In genomic region chr6:85364354-85364753, GRCh38 we compare ENCODE assay signal across 11 cellular contexts.
DNase-seq lines count a peak whose midpoint lies in the region; ATAC-seq, FAIRE-seq and TF ChIP-seq lines count a peak whose summit lies in the region.
"Had no signal": no experiment of that assay in that cellular context is flagged by ENCODE, and none has a peak within 500 bp of the region (broad histone marks: within the 10 kb centered on the region; RNA-seq: fewer than 3 reads in every experiment).

No MANE protein-coding gene starts in this region.

- peak; percentile 13 for DNase-seq in activated CD4-positive, alpha-beta memory T cell treated with anti-CD3 and anti-CD28 coated beads for 36 hours
- no peak for DNase-seq in activated CD4-positive, alpha-beta memory T cell treated with anti-CD3 and anti-CD28 coated beads, Interleukin-2, amount 10 ng/mL, durations not matched to agents 7 days and 5 days
- DNase-seq in amniotic epithelial cell (ENCODE audit: low read depth) (peak; percentile 8), posterior cingulate gyrus (no peak), small intestine (no peak), CD14-positive monocyte (ENCODE audit: low spot score) (no peak)
- no peak for DNase-seq in stimulated activated effector memory CD8-positive, alpha-beta T cell treated with anti-CD3 and anti-CD28 coated beads, Interleukin-12 subunit alpha, Interleukin-12 subunit beta, amount 100 ng/mL, for 72 hours (ENCODE audit: low spot score in 2 of 2)
- DNase-seq: activated CD8-positive, alpha-beta memory T cell treated with anti-CD3 and anti-CD28 coated beads for 24 hours; colonic mucosa had no signal

- H3K27ac Mint-ChIP-seq in activated CD4-positive, alpha-beta memory T cell treated with anti-CD3 and anti-CD28 coated beads for 36 hours, result no peak overlapping the region
- no peak overlapping the region for H3K27ac Mint-ChIP-seq in activated CD4-positive, alpha-beta memory T cell treated with anti-CD3 and anti-CD28 coated beads, Interleukin-2, amount 10 ng/mL, durations not matched to agents 7 days and 5 days
- H3K27ac Mint-ChIP-seq in stimulated activated effector memory CD8-positive, alpha-beta T cell treated with anti-CD3 and anti-CD28 coated beads, Interleukin-12 subunit alpha, Interleukin-12 subunit beta, amount 100 ng/mL, for 72 hours, result no peak overlapping the region
- no peak overlapping the region for H3K27ac Mint-ChIP-seq in CD14-positive monocyte

- H3K36me3 Mint-ChIP-seq in activated CD4-positive, alpha-beta memory T cell treated with anti-CD3 and anti-CD28 coated beads for 36 hours, result no peaks in the 10 kb centered on the region
- H3K36me3 Mint-ChIP-seq in activated CD4-positive, alpha-beta memory T cell treated with anti-CD3 and anti-CD28 coated beads, Interleukin-2, amount 10 ng/mL, durations not matched to agents 7 days and 5 days (ENCODE audit: low read depth), result no peaks in the 10 kb centered on the region
- no peaks in the 10 kb centered on the region for H3K36me3 Mint-ChIP-seq in stimulated activated effector memory CD8-positive, alpha-beta T cell treated with anti-CD3 and anti-CD28 coated beads, Interleukin-12 subunit alpha, Interleukin-12 subunit beta, amount 100 ng/mL, for 72 hours
- no peaks in the 10 kb centered on the region for H3K36me3 Mint-ChIP-seq in CD14-positive monocyte

- no peak for FAIRE-seq in small intestine (lab: Jason Lieb, UNC)
- FAIRE-seq: islet of Langerhans had no signal

- no peaks in the 10 kb centered on the region for H3K36me3 ChIP-seq in small intestine (ENCODE audit: control insufficient read depth in 2 of 2, insufficient read depth in 2 of 2, low read length in 2 of 2)
- H3K36me3 ChIP-seq: colonic mucosa had no signal

- no peak for TF ChIP-seq CTCF in CD14-positive monocyte (IDR thresholded peaks at IDR 0.05)

- H3K4me1 Mint-ChIP-seq in activated CD4-positive, alpha-beta memory T cell treated with anti-CD3 and anti-CD28 coated beads for 36 hours (ENCODE audit: low read depth), result peaks cover 5% of the 10 kb centered on the region
- no peaks in the 10 kb centered on the region for H3K4me1 Mint-ChIP-seq in activated CD4-positive, alpha-beta memory T cell treated with anti-CD3 and anti-CD28 coated beads, Interleukin-2, amount 10 ng/mL, durations not matched to agents 7 days and 5 days
- peaks cover 14% of the 10 kb centered on the region for H3K4me1 Mint-ChIP-seq in stimulated activated effector memory CD8-positive, alpha-beta T cell treated with anti-CD3 and anti-CD28 coated beads, Interleukin-12 subunit alpha, Interleukin-12 subunit beta, amount 100 ng/mL, for 72 hours
- no peaks in the 10 kb centered on the region for H3K4me1 Mint-ChIP-seq in CD14-positive monocyte

- H3K27me3 ChIP-seq in small intestine (ENCODE audit: control insufficient read depth in 2 of 2, insufficient read depth in 2 of 2, low read length in 2 of 2), result no peaks in the 10 kb centered on the region
- H3K27me3 ChIP-seq: colonic mucosa had no signal

- CTCF ChIA-PET in activated CD4-positive, alpha-beta memory T cell treated with anti-CD3 and anti-CD28 coated beads for 36 hours (lab: Charles Lee), result no interaction called here
- CTCF ChIA-PET in activated CD4-positive, alpha-beta memory T cell treated with anti-CD3 and anti-CD28 coated beads, Interleukin-2, amount 10 ng/mL, durations not matched to agents 7 days and 5 days (lab: Charles Lee), result no interaction called here

- peak; percentile 88 for ATAC-seq in HG03571 (IDR thresholded peaks at IDR 0.05; ENCODE audit: unreplicated experiment)
- ATAC-seq in stimulated activated effector memory CD8-positive, alpha-beta T cell treated with anti-CD3 and anti-CD28 coated beads, Interleukin-12 subunit alpha, Interleukin-12 subunit beta, amount 100 ng/mL, for 72 hours, result peak; percentile 92

- H3K4me3 ChIP-seq in small intestine (ENCODE audit: low read depth in 1 of 2, low read length in 2 of 2), result no peak overlapping the region
- H3K4me3 ChIP-seq: colonic mucosa had no signal

- no peaks in the 10 kb centered on the region for H3K9me3 Mint-ChIP-seq in activated CD4-positive, alpha-beta memory T cell treated with anti-CD3 and anti-CD28 coated beads for 36 hours
- peaks cover 6% of the 10 kb centered on the region for H3K9me3 Mint-ChIP-seq in activated CD4-positive, alpha-beta memory T cell treated with anti-CD3 and anti-CD28 coated beads, Interleukin-2, amount 10 ng/mL, durations not matched to agents 7 days and 5 days
- no peaks in the 10 kb centered on the region for H3K9me3 Mint-ChIP-seq in stimulated activated effector memory CD8-positive, alpha-beta T cell treated with anti-CD3 and anti-CD28 coated beads, Interleukin-12 subunit alpha, Interleukin-12 subunit beta, amount 100 ng/mL, for 72 hours
- peaks cover 0 to 7% (median 0%) of the 10 kb centered on the region in 7 donors for H3K9me3 Mint-ChIP-seq in CD14-positive monocyte

- intact Hi-C loops in activated CD4-positive, alpha-beta memory T cell treated with anti-CD3 and anti-CD28 coated beads for 36 hours (cut with micrococcal nuclease), result loop anchor here (1.0 to 5.0 kb wide), 2 partner anchors 101 to 228 kb away; partner anchors contain the start of gene SNX14
- intact Hi-C loops in posterior cingulate gyrus (cut with DNase I), result no loop called here
- intact Hi-C loops in CD14-positive monocyte (cut with micrococcal nuclease), result no loop called here

- peaks cover 6% of the 10 kb centered on the region for H3K27me3 Mint-ChIP-seq in activated CD4-positive, alpha-beta memory T cell treated with anti-CD3 and anti-CD28 coated beads for 36 hours
- peaks cover 9% of the 10 kb centered on the region for H3K27me3 Mint-ChIP-seq in activated CD4-positive, alpha-beta memory T cell treated with anti-CD3 and anti-CD28 coated beads, Interleukin-2, amount 10 ng/mL, durations not matched to agents 7 days and 5 days
- H3K27me3 Mint-ChIP-seq in CD14-positive monocyte (ENCODE audit: low read depth in 3 of 3), result peaks cover 2 to 6% (median 6%) of the 10 kb centered on the region in 3 donors

- H3K4me1 ChIP-seq in small intestine (ENCODE audit: control insufficient read depth in 2 of 2, insufficient read depth in 1 of 2, low read depth in 1 of 2, low read length in 1 of 2), result peaks cover 0 to 4% of the 10 kb centered on the region in 2 donors
- H3K4me1 ChIP-seq: colonic mucosa had no signal

- no peaks in the 10 kb centered on the region for H3K9me3 ChIP-seq in small intestine (ENCODE audit: control insufficient read depth, low read depth)
- H3K9me3 ChIP-seq: colonic mucosa had no signal

- H3K4me3 Mint-ChIP-seq in activated CD4-positive, alpha-beta memory T cell treated with anti-CD3 and anti-CD28 coated beads for 36 hours, result no peak overlapping the region
- H3K4me3 Mint-ChIP-seq in activated CD4-positive, alpha-beta memory T cell treated with anti-CD3 and anti-CD28 coated beads, Interleukin-2, amount 10 ng/mL, durations not matched to agents 7 days and 5 days, result no peak overlapping the region
- no peak overlapping the region for H3K4me3 Mint-ChIP-seq in stimulated activated effector memory CD8-positive, alpha-beta T cell treated with anti-CD3 and anti-CD28 coated beads, Interleukin-12 subunit alpha, Interleukin-12 subunit beta, amount 100 ng/mL, for 72 hours
- no peak overlapping the region for H3K4me3 Mint-ChIP-seq in CD14-positive monocyte

- WGBS in small intestine, 3 donors, result 69 to 76% (median 72%) methylated on average over 2 of the region's 2 CpGs

- POLR2A ChIA-PET in activated CD4-positive, alpha-beta memory T cell treated with anti-CD3 and anti-CD28 coated beads for 36 hours (lab: Charles Lee), result no interaction called here
- POLR2A ChIA-PET in activated CD4-positive, alpha-beta memory T cell treated with anti-CD3 and anti-CD28 coated beads, Interleukin-2, amount 10 ng/mL, durations not matched to agents 7 days and 5 days (lab: Charles Lee), result no interaction called here

- no peak overlapping the region for H3K27ac ChIP-seq in small intestine (ENCODE audit: low read depth in 1 of 2, low read length in 1 of 2)
- H3K27ac ChIP-seq: colonic mucosa had no signal

Comparison
In these comparisons a context has a peak if more than half of its experiments do, and no peak if none do; other contexts are left out.
1. DNase-seq: peak in activated CD4-positive, alpha-beta memory T cell treated with anti-CD3 and anti-CD28 coated beads for 36 hours (single experiment) and amniotic epithelial cell (single experiment); none in activated CD4-positive, alpha-beta memory T cell treated with anti-CD3 and anti-CD28 coated beads, Interleukin-2, amount 10 ng/mL, durations not matched to agents 7 days and 5 days (single experiment), stimulated activated effector memory CD8-positive, alpha-beta T cell treated with anti-CD3 and anti-CD28 coated beads, Interleukin-12 subunit alpha, Interleukin-12 subunit beta, amount 100 ng/mL, for 72 hours (0 of 2), posterior cingulate gyrus (0 of 10), small intestine (single experiment) and CD14-positive monocyte (single experiment).